ENCODE assay signal across 8 cellular contexts in the genomic region with DNA sequence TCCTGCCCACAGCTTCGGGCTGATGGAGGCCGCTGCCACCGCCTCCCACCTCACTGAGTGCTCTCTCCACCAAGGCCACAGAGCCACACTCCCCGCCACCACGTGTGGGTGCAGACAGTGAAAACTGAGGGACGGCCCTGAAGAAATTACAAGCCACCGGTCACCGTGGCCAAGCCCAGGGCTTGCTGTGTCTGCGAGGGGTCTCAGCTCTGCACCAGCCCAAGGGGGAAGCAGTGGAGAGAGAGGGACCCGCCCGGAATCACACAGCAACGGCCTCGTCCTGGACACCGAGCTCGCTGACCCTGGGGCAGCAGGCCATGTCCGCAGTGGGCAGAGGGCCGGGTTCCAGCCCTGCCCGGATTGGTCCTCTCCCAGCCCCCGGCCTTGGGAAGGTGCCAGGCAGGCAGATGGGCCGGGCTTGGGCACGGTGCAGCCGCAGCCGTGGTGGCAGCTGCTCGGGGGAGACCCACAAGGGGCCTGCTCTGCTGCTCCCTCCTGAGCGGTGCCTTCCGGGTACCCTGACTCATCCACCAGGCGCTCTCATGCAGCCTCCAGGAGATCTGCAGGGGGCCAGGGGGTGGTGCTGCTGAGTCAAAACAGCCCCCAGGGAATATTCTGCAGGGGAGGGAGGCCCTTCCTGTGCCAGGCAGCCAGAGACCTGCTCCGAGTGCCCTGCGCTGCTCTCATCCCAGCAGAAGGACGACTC. TPM values are rescaled to one million over a fixed set of nuclear protein-coding genes. Genes with fewer than 3 reads are reported as not detected.
DNase-seq lines count a peak whose midpoint lies in the region; ATAC-seq and TF ChIP-seq lines count a peak whose summit lies in the region.

No MANE protein-coding gene starts in this region.

- H3K4me1 Mint-ChIP-seq in activated naive CD8-positive, alpha-beta T cell treated with anti-CD3 and anti-CD28 coated beads for 36 hours, result peaks cover 6% of the 10 kb centered on the region

- no peak overlapping the region for H3K27ac Mint-ChIP-seq in activated naive CD8-positive, alpha-beta T cell treated with anti-CD3 and anti-CD28 coated beads for 36 hours

- no peaks in the 10 kb centered on the region for H3K9me3 Mint-ChIP-seq in activated naive CD8-positive, alpha-beta T cell treated with anti-CD3 and anti-CD28 coated beads for 36 hours

- no peak overlapping the region for H3K4me3 Mint-ChIP-seq in activated naive CD8-positive, alpha-beta T cell treated with anti-CD3 and anti-CD28 coated beads for 36 hours

- H3K36me3 Mint-ChIP-seq in activated naive CD8-positive, alpha-beta T cell treated with anti-CD3 and anti-CD28 coated beads for 36 hours, result no peaks in the 10 kb centered on the region

- TF ChIP-seq CTCF in AG09319 (IDR thresholded peaks at IDR 0.05; ENCODE audit: low read depth, low read length), result peak; percentile 32
- TF ChIP-seq CTCF in GM13976 (IDR thresholded peaks at IDR 0.05; ENCODE audit: borderline replicate concordance, control extremely low read depth, extremely low read depth, insufficient read depth, missing control alignments), result peak; percentile 5

- in situ Hi-C loops in GM13976 (cut with MboI; ENCODE audit: low sequenced_read_pairs, unreplicated experiment), result no loop called here

- no peak for ATAC-seq in HG03135 (IDR thresholded peaks at IDR 0.05; ENCODE audit: unreplicated experiment)

- peak; percentile 19 for DNase-seq in AG09319 (ENCODE audit: extremely low read depth, low read depth)
- peak; percentile 79 for DNase-seq in GM13976 (ENCODE audit: low spot score)
- DNase-seq in NCI-H1436 treated with DMSO at 0.1 percent for 48 hours (lab: John Stamatoyannopoulos, UW), result peak; percentile 55
- DNase-seq in activated naive CD8-positive, alpha-beta T cell treated with anti-CD3 and anti-CD28 coated beads for 36 hours, result peak; percentile 50
- peak; percentile 82 for DNase-seq in iPS-NIHi11 (ENCODE audit: low spot score)
- DNase-seq in NCI-H526 treated with DMSO at 0.1 percent for 48 hours (lab: John Stamatoyannopoulos, UW), result no peak
- no peak for DNase-seq in NCI-H1105 (lab: John Stamatoyannopoulos, UW)

- no peaks in the 10 kb centered on the region for H3K27me3 Mint-ChIP-seq in activated naive CD8-positive, alpha-beta T cell treated with anti-CD3 and anti-CD28 coated beads for 36 hours

RNA-seq across cellular contexts. Expression of a gene that starts 52.0 kb away (rescaled TPM):
- under 1 TPM; 0.28 to 0.56 TPM for total RNA-seq in activated naive CD8-positive, alpha-beta T cell treated with anti-CD3 and anti-CD28 coated beads for 36 hours

RNA-seq across cellular contexts. Expression of a gene that starts 58.5 kb away (rescaled TPM):
- not detected for total RNA-seq in activated naive CD8-positive, alpha-beta T cell treated with anti-CD3 and anti-CD28 coated beads for 36 hours

Comparison
In these comparisons a context has a peak if more than half of its experiments do, and no peak if none do; other contexts are left out.
1. DNase-seq: peak in AG09319 (single experiment), GM13976 (single experiment), NCI-H1436 treated with DMSO at 0.1 percent for 48 hours (single experiment), activated naive CD8-positive, alpha-beta T cell treated with anti-CD3 and anti-CD28 coated beads for 36 hours (single experiment) and iPS-NIHi11 (single experiment); none in NCI-H526 treated with DMSO at 0.1 percent for 48 hours (single experiment) and NCI-H1105 (single experiment).